Comparison of ENCODE assay signal across 9 cellular contexts in the genomic region with DNA sequence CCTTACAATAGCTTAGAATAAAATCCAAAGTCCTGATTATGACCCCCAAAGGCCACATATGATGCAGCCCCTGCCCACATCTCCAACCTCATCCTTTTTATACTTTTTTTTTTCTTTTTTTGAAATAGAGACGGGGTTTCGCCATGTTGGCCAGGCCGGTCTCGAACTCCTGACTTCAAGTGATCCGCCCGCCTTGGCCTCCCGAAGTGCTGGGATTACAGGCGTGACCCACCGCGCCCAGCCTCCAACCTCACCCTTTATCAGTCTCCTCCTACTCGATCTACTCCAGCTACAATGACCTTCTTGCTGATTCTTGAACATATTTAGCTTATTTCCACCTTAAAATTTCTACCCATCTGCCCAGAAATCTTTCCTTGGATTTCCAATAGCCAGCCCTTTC. TPM values are rescaled to one million over a fixed set of nuclear protein-coding genes. Genes with fewer than 3 reads are reported as not detected.
A peak's percentile ranks its signal among the peaks of the same experiment; 100 is the strongest.
DNase-seq lines count a peak whose midpoint lies in the region; FAIRE-seq lines count a peak whose summit lies in the region.
"Had no signal": no experiment of that assay in that cellular context is flagged by ENCODE, and none has a peak within 500 bp of the region (broad histone marks: within the 10 kb centered on the region; RNA-seq: fewer than 3 reads in every experiment).

No MANE protein-coding gene starts in this region.

- H3K4me3 ChIP-seq in iPS-18c (ENCODE audit: insufficient read depth, low read depth, low read length) (peak overlapping the region; percentile 99), stomach smooth muscle (ENCODE audit: low read length in 2 of 2) (peak overlapping the region; percentile 89 to 100)

- DNase-seq in T-helper 1 cell (no peak), cerebellar cortex (ENCODE audit: low spot score) (no peak), HTR-8/SVneo (ENCODE audit: insufficient read length, low spot score) (no peak)
- DNase-seq in activated CD4-positive, alpha-beta memory T cell treated with anti-CD3 and anti-CD28 coated beads, Interleukin-2, amount 10 ng/mL, durations not matched to agents 7 days and 5 days, result no peak
- DNase-seq in effector CD4-positive, alpha-beta T cell, result no peak
- DNase-seq: SHP77 treated with DMSO at 0.1 percent for 48 hours had no signal

- peaks cover 30% of the 10 kb centered on the region for H3K36me3 Mint-ChIP-seq in T-helper 1 cell treated with Interleukin-12 subunit alpha and Interleukin-12 subunit beta and Interleukin-4 antibody, amounts not matched to agents 30 μg/mL and 1 μg/mL, for 36 hours (ENCODE audit: low read depth)
- H3K36me3 Mint-ChIP-seq in activated CD4-positive, alpha-beta memory T cell treated with anti-CD3 and anti-CD28 coated beads, Interleukin-2, amount 10 ng/mL, durations not matched to agents 7 days and 5 days (ENCODE audit: low read depth), result peaks cover 39% of the 10 kb centered on the region

- H3K9me3 ChIP-seq in iPS-18c (ENCODE audit: control insufficient read depth, insufficient read depth, low read length) (no peaks in the 10 kb centered on the region), stomach smooth muscle (ENCODE audit: control insufficient read depth in 2 of 2, low read length in 2 of 2) (no peaks in the 10 kb centered on the region)

- peak overlapping the region; percentile 96 for H3K27ac Mint-ChIP-seq in T-helper 1 cell treated with Interleukin-12 subunit alpha and Interleukin-12 subunit beta and Interleukin-4 antibody, amounts not matched to agents 30 μg/mL and 1 μg/mL, for 36 hours
- H3K27ac Mint-ChIP-seq in activated CD4-positive, alpha-beta memory T cell treated with anti-CD3 and anti-CD28 coated beads, Interleukin-2, amount 10 ng/mL, durations not matched to agents 7 days and 5 days, result peak overlapping the region; percentile 90

- H3K27ac ChIP-seq in stomach smooth muscle (ENCODE audit: low read length), result peak overlapping the region; percentile 95

- peak overlapping the region; percentile 86 to 100 for H3K9ac ChIP-seq in stomach smooth muscle (ENCODE audit: low read length in 2 of 2)

- peak overlapping the region; percentile 97 for H3K4me3 Mint-ChIP-seq in T-helper 1 cell treated with Interleukin-12 subunit alpha and Interleukin-12 subunit beta and Interleukin-4 antibody, amounts not matched to agents 30 μg/mL and 1 μg/mL, for 36 hours
- H3K4me3 Mint-ChIP-seq in activated CD4-positive, alpha-beta memory T cell treated with anti-CD3 and anti-CD28 coated beads, Interleukin-2, amount 10 ng/mL, durations not matched to agents 7 days and 5 days, result peak overlapping the region; percentile 98

- CTCF ChIA-PET in activated CD4-positive, alpha-beta memory T cell treated with anti-CD3 and anti-CD28 coated beads, Interleukin-2, amount 10 ng/mL, durations not matched to agents 7 days and 5 days (lab: Charles Lee), result interaction anchor here (0.6 to 1.2 kb wide), 2 partner anchors 15 to 246 kb away, joined by 3 read pairs; no protein-coding TSS in a partner anchor

- FAIRE-seq in HTR-8/SVneo (lab: Jason Lieb, UNC), result no peak

- H3K27me3 ChIP-seq in stomach smooth muscle (ENCODE audit: control insufficient read depth in 1 of 2, insufficient read depth in 2 of 2, low read length in 2 of 2), result no peaks in the 10 kb centered on the region

- H3K36me3 ChIP-seq in stomach smooth muscle (ENCODE audit: control insufficient read depth in 2 of 2, insufficient read depth in 2 of 2, low read length in 2 of 2), result peaks cover 4 to 7% of the 10 kb centered on the region in 2 donors

- H3K9me3 Mint-ChIP-seq in T-helper 1 cell treated with Interleukin-12 subunit alpha and Interleukin-12 subunit beta and Interleukin-4 antibody, amounts not matched to agents 30 μg/mL and 1 μg/mL, for 36 hours, result no peaks in the 10 kb centered on the region
- H3K9me3 Mint-ChIP-seq in activated CD4-positive, alpha-beta memory T cell treated with anti-CD3 and anti-CD28 coated beads, Interleukin-2, amount 10 ng/mL, durations not matched to agents 7 days and 5 days, result no peaks in the 10 kb centered on the region

- H3K4me1 ChIP-seq in stomach smooth muscle (ENCODE audit: control insufficient read depth, insufficient read depth, low read length), result peaks cover 34% of the 10 kb centered on the region

- peaks cover 37% of the 10 kb centered on the region for H3K4me1 Mint-ChIP-seq in T-helper 1 cell treated with Interleukin-12 subunit alpha and Interleukin-12 subunit beta and Interleukin-4 antibody, amounts not matched to agents 30 μg/mL and 1 μg/mL, for 36 hours (ENCODE audit: low read depth)
- peaks cover 51% of the 10 kb centered on the region for H3K4me1 Mint-ChIP-seq in activated CD4-positive, alpha-beta memory T cell treated with anti-CD3 and anti-CD28 coated beads, Interleukin-2, amount 10 ng/mL, durations not matched to agents 7 days and 5 days

- POLR2A ChIA-PET in activated CD4-positive, alpha-beta memory T cell treated with anti-CD3 and anti-CD28 coated beads, Interleukin-2, amount 10 ng/mL, durations not matched to agents 7 days and 5 days (lab: Charles Lee), result interaction anchor here (0.6 to 3.4 kb wide), 13 partner anchors 15 to 1137 kb away, joined by 3 to 34 read pairs (median 6); a partner anchor contains a TSS

- H3K27me3 Mint-ChIP-seq in T-helper 1 cell treated with Interleukin-12 subunit alpha and Interleukin-12 subunit beta and Interleukin-4 antibody, amounts not matched to agents 30 μg/mL and 1 μg/mL, for 36 hours (ENCODE audit: low read depth), result no peaks in the 10 kb centered on the region
- no peaks in the 10 kb centered on the region for H3K27me3 Mint-ChIP-seq in activated CD4-positive, alpha-beta memory T cell treated with anti-CD3 and anti-CD28 coated beads, Interleukin-2, amount 10 ng/mL, durations not matched to agents 7 days and 5 days

RNA-seq across cellular contexts. Expression of a gene that starts 1.2 kb away (rescaled TPM):
- total RNA-seq in activated CD4-positive, alpha-beta memory T cell treated with anti-CD3 and anti-CD28 coated beads, Interleukin-2, amount 10 ng/mL, durations not matched to agents 7 days and 5 days, result 10 to 100 TPM; 40.4 to 44.8 TPM
